In the genomic region with DNA sequence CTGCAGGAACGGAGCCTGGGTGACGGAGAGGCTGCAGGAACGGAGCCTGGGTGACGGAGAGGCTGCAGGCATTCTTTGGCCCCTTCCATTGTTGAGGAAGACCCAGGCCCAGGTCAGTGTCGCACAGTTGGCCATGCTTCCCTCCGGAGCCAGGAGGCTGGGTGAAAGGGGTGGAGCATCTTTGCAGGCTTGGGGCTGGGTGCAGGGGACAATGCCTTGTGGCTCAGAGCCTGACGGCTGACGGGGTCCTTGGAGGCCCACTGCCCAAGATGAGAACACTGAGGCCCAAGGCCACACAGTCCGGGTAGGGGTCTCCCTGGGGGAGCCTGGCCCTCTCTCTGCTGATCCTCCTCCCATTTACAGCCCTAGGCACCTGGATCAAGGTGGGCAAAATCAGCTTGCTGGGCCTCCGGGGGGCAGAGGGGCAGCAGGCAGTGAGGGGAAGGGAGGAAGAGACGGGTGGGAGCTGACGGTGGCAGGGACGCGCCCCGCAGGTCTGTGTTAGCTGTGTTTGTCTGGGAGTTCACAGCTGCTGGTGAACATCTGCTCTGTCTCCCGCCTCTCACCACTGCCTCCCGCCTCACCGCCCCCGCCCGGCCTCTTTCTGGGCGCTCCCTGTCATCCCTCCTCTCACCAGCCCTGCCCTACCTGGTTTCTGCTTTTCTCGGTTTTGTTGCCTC, we compare ENCODE assay signal across 22 cellular contexts. TPM values are rescaled to one million over a fixed set of nuclear protein-coding genes. Genes with fewer than 3 reads are reported as not detected.
DNase-seq lines count a peak whose midpoint lies in the region; ATAC-seq and TF ChIP-seq lines count a peak whose summit lies in the region.
"Had no signal": no experiment of that assay in that cellular context is flagged by ENCODE, and none has a peak within 500 bp of the region (broad histone marks: within the 10 kb centered on the region; RNA-seq: fewer than 3 reads in every experiment).

No MANE protein-coding gene starts in this region.

- peaks cover 31% of the 10 kb centered on the region for H3K27me3 Mint-ChIP-seq in stimulated activated naive CD8-positive, alpha-beta T cell treated with anti-CD3 and anti-CD28 coated beads, Interleukin-15, amount 100 ng/mL, for 72 hours
- H3K27me3 Mint-ChIP-seq in endodermal cell (ENCODE audit: insufficient read depth), result peaks cover 5% of the 10 kb centered on the region

- peak; percentile 26 for ATAC-seq in stimulated activated naive CD8-positive, alpha-beta T cell treated with anti-CD3 and anti-CD28 coated beads, Interleukin-15, amount 100 ng/mL, for 72 hours
- ATAC-seq in stimulated activated naive CD8-positive, alpha-beta T cell treated with anti-CD3 and anti-CD28 coated beads, Interleukin-15, Interleukin-2, amounts not matched to agents 100 U/mL and 50 U/mL, for 24 hours, result no peak
- ATAC-seq: lower lobe of right lung; naive thymus-derived CD8-positive, alpha-beta T cell had no signal

- H2AK5ac ChIP-seq in mesenchymal stem cell (ENCODE audit: low read length, severe bottlenecking), result no peak overlapping the region

- no peak overlapping the region for H2BK12ac ChIP-seq in mesenchymal stem cell (ENCODE audit: low read length in 2 of 2)

- H3K23ac ChIP-seq in mesenchymal stem cell (ENCODE audit: low read length in 2 of 2), result no peak overlapping the region

- H3K79me1 ChIP-seq in mesenchymal stem cell (replicated peaks; ENCODE audit: low read length, poor library complexity, severe bottlenecking), result no peaks in the 10 kb centered on the region

- H4K91ac ChIP-seq in mesenchymal stem cell (ENCODE audit: low read length), result no peak overlapping the region

- H2AFZ ChIP-seq in mesenchymal stem cell (ENCODE audit: low read depth, low read length), result no peak overlapping the region
- H2AFZ ChIP-seq: GM23248 had no signal

- H3K9me3 ChIP-seq in endodermal cell (ENCODE audit: control insufficient read depth, low read length) (no peaks in the 10 kb centered on the region), mesenchymal stem cell (ENCODE audit: control insufficient read depth, low read length) (no peaks in the 10 kb centered on the region)
- H3K9me3 ChIP-seq: breast epithelium, lower lobe of right lung, tibial artery had no signal

- H3K27ac ChIP-seq in endodermal cell (ENCODE audit: low read depth, low read length) (no peak overlapping the region), mesenchymal stem cell (ENCODE audit: low read length, poor library complexity, severe bottlenecking) (no peak overlapping the region)
- H3K27ac ChIP-seq: breast epithelium, GM23248, lower lobe of right lung, tibial artery had no signal

- H3K4me1 ChIP-seq in endodermal cell (ENCODE audit: control insufficient read depth, insufficient read depth, low read length), result no peaks in the 10 kb centered on the region
- no peaks in the 10 kb centered on the region for H3K4me1 ChIP-seq in mesenchymal stem cell (ENCODE audit: control insufficient read depth, insufficient read depth, low read depth, low read length)
- H3K4me1 ChIP-seq: breast epithelium, lower lobe of right lung, tibial artery had no signal

- no peak for TF ChIP-seq CTCF in endodermal cell (conservative IDR thresholded peaks at IDR 0.05)

- no peaks in the 10 kb centered on the region for H3K36me3 ChIP-seq in endodermal cell (ENCODE audit: control insufficient read depth, insufficient read depth, low read length)
- no peaks in the 10 kb centered on the region for H3K36me3 ChIP-seq in mesenchymal stem cell (ENCODE audit: control insufficient read depth in 1 of 2, insufficient read depth in 2 of 2, low read depth in 1 of 2, low read length in 2 of 2)
- H3K36me3 ChIP-seq: breast epithelium, lower lobe of right lung, tibial artery had no signal

- no peak overlapping the region for H3K18ac ChIP-seq in mesenchymal stem cell (ENCODE audit: low read depth in 1 of 2, low read length in 2 of 2)

- H3K4ac ChIP-seq in mesenchymal stem cell (ENCODE audit: low read depth in 1 of 2, low read length in 2 of 2), result no peak overlapping the region

- no peaks in the 10 kb centered on the region for H3K36me3 Mint-ChIP-seq in endodermal cell (ENCODE audit: low read depth)
- H3K36me3 Mint-ChIP-seq: activated naive CD8-positive, alpha-beta T cell; naive thymus-derived CD8-positive, alpha-beta T cell had no signal

- peak overlapping the region in 1 of 2 donors; percentile 97 for H3K27ac Mint-ChIP-seq in stimulated activated naive CD8-positive, alpha-beta T cell treated with anti-CD3 and anti-CD28 coated beads, Interleukin-15, amount 100 ng/mL, for 72 hours
- no peak overlapping the region for H3K27ac Mint-ChIP-seq in endodermal cell
- H3K27ac Mint-ChIP-seq: activated naive CD8-positive, alpha-beta T cell had no signal

- no peak overlapping the region for H3K4me2 ChIP-seq in mesenchymal stem cell (ENCODE audit: low read length, poor library complexity, severe bottlenecking)

- H3K4me3 Mint-ChIP-seq in stimulated activated naive CD8-positive, alpha-beta T cell treated with anti-CD3 and anti-CD28 coated beads, Interleukin-15, amount 100 ng/mL, for 72 hours, result no peak overlapping the region
- H3K4me3 Mint-ChIP-seq in endodermal cell, result no peak overlapping the region
- H3K4me3 Mint-ChIP-seq: activated naive CD8-positive, alpha-beta T cell; naive thymus-derived CD8-positive, alpha-beta T cell had no signal

- H3K4me1 Mint-ChIP-seq in stimulated activated naive CD8-positive, alpha-beta T cell treated with anti-CD3 and anti-CD28 coated beads, Interleukin-15, amount 100 ng/mL, for 72 hours, result peaks cover 6% of the 10 kb centered on the region
- H3K4me1 Mint-ChIP-seq in endodermal cell, result no peaks in the 10 kb centered on the region

- no peak overlapping the region for H4K8ac ChIP-seq in mesenchymal stem cell (ENCODE audit: low read length)

- no peaks in the 10 kb centered on the region for H3K9me3 Mint-ChIP-seq in stimulated activated naive CD8-positive, alpha-beta T cell treated with anti-CD3 and anti-CD28 coated beads, Interleukin-15, amount 100 ng/mL, for 72 hours
- H3K9me3 Mint-ChIP-seq in endodermal cell, result no peaks in the 10 kb centered on the region

- H2BK15ac ChIP-seq in mesenchymal stem cell (ENCODE audit: low read depth, poor library complexity, severe bottlenecking), result no peak overlapping the region

- no peak overlapping the region for H3K4me3 ChIP-seq in endodermal cell (ENCODE audit: low read length)
- H3K4me3 ChIP-seq in mesenchymal stem cell (ENCODE audit: insufficient read depth in 1 of 2, low read depth in 1 of 2, low read length in 2 of 2), result no peak overlapping the region
- H3K4me3 ChIP-seq: breast epithelium, GM23248, lower lobe of right lung, tibial artery had no signal

- intact Hi-C loops in head of caudate nucleus (cut with DNase I), result no loop called here

- no peak overlapping the region for H2BK120ac ChIP-seq in mesenchymal stem cell (ENCODE audit: low read depth, low read length)

- no peak overlapping the region for H3K9ac ChIP-seq in endodermal cell (ENCODE audit: extremely low read depth, low read length, poor library complexity, severe bottlenecking)
- no peak overlapping the region for H3K9ac ChIP-seq in mesenchymal stem cell (ENCODE audit: low read length)
- H3K9ac ChIP-seq: GM23248 had no signal

- DNase-seq in stimulated activated naive CD8-positive, alpha-beta T cell treated with anti-CD3 and anti-CD28 coated beads, Interleukin-15, amount 100 ng/mL, for 72 hours, result no peak
- no peak for DNase-seq in stimulated activated naive CD8-positive, alpha-beta T cell treated with anti-CD3 and anti-CD28 coated beads, Interleukin-15, Interleukin-2, amounts not matched to agents 100 U/mL and 50 U/mL, for 24 hours
- DNase-seq in NCI-H82 (lab: John Stamatoyannopoulos, UW) (peak; percentile 85), head of caudate nucleus (peak in 41 of 42 donors; percentile 31 to 87 (median 68)), endodermal cell (no peak), DMS114 treated with DMSO at 0.1 percent for 48 hours (lab: John Stamatoyannopoulos, UW; ENCODE audit: unreplicated experiment) (no peak), mesenchymal stem cell (no peak)
- no peak for DNase-seq in effector CD4-positive, alpha-beta T cell
- DNase-seq: activated CD4-positive, alpha-beta T cell treated with anti-CD3 and anti-CD28 coated beads for 48 hours; effector memory CD4-positive, alpha-beta T cell; GM23248; IMR-90; lower lobe of right lung; NCI-H1105; NCI-H774; stimulated activated CD4-positive, alpha-beta T cell treated with anti-CD3 and anti-CD28 coated beads, Interleukin-2, amount 100 ng/mL, for 48 hours; stimulated activated CD8-positive, alpha-beta memory T cell treated with anti-CD3 and anti-CD28 coated beads, Interleukin-4, amount 100 ng/mL, for 48 hours; T1000; tibial artery had no signal

- no peaks in the 10 kb centered on the region for H3K27me3 ChIP-seq in endodermal cell (ENCODE audit: control insufficient read depth, insufficient read depth, low read length, poor library complexity, severe bottlenecking)
- H3K27me3 ChIP-seq in mesenchymal stem cell (ENCODE audit: control insufficient read depth in 1 of 2, insufficient read depth in 1 of 2, low read length in 2 of 2), result peaks cover 76 to 88% of the 10 kb centered on the region in 2 experiments
- H3K27me3 ChIP-seq: breast epithelium had no signal

- 90 to 94% methylated on average over 10 to 22 of the region's 22 CpGs for WGBS in endodermal cell (ENCODE audit: insufficient coverage in 1 of 2, insufficient read length in 1 of 2), 2 experiments
- WGBS in mesenchymal stem cell, result 73% methylated on average over 16 of the region's 22 CpGs

- H3K14ac ChIP-seq in mesenchymal stem cell (ENCODE audit: low read length in 2 of 2), result peak overlapping the region in 1 of 2 experiments; percentile 38

- H2BK5ac ChIP-seq in mesenchymal stem cell (ENCODE audit: low read depth, low read length, poor library complexity, severe bottlenecking), result no peak overlapping the region

RNA-seq across cellular contexts. Expression of gene PCBD1, which starts 30.6 kb away (rescaled TPM):
- total RNA-seq in endodermal cell, result 100 to 1,000 TPM; 168 to 183 TPM
- polyA plus RNA-seq in endodermal cell (2013, experiment 1 of 2), result 61.9 TPM
- polyA plus RNA-seq in endodermal cell (2013, experiment 2 of 2), result 54.4 TPM
- polyA plus RNA-seq in mesenchymal stem cell (2013, experiment 1 of 2), result 86.1 TPM
- polyA plus RNA-seq in mesenchymal stem cell (2013, experiment 2 of 2), result 80.5 TPM

Comparison
In these comparisons a context has a peak if more than half of its experiments do, and no peak if none do; other contexts are left out.
1. DNase-seq: peak in NCI-H82 (single experiment) and head of caudate nucleus (41 of 42); none in stimulated activated naive CD8-positive, alpha-beta T cell treated with anti-CD3 and anti-CD28 coated beads, Interleukin-15, amount 100 ng/mL, for 72 hours (0 of 2), stimulated activated naive CD8-positive, alpha-beta T cell treated with anti-CD3 and anti-CD28 coated beads, Interleukin-15, Interleukin-2, amounts not matched to agents 100 U/mL and 50 U/mL, for 24 hours (single experiment), effector CD4-positive, alpha-beta T cell (single experiment), endodermal cell (single experiment), DMS114 treated with DMSO at 0.1 percent for 48 hours (single experiment) and mesenchymal stem cell (single experiment).